ENCODE assay signal across 1 cellular context in the genomic region with DNA sequence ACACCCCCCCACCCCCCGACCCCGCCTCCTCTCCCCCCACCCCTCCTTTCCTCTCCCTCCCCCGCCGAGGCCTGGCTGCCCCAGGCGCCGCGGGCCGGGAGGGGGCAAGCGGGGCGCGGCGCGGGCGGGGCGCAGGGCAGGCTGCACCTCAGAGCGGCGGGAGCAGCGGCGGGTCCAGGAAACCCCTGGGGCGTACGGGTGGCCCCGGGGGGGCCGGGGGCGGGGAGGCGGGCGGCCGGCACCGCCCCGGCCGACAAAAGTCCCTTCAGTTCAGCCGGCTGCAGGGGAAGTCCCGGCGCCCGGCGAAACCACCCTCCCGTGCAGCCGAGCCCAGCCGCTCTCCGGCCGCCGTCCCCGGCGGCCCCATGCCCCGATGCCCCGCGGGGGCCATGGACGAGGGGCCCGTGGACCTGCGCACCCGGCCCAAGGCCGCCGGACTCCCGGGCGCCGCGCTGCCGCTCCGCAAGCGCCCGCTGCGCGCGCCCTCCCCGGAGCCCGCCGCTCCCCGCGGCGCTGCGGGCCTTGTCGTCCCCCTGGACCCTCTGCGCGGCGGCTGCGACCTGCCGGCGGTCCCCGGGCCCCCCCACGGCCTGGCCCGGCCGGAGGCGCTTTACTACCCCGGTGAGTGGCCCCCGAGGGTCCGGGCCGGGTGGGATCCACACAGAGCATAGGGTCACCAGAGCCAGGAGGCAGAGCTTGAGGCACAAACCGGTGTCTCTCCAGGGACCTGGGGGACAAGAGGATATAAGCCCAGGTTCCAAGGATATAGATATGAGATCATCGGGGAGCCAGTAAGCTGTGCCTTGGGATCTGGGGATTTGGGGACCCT.
TF ChIP-seq lines count a peak whose summit lies in the region.

A gene with protein sequence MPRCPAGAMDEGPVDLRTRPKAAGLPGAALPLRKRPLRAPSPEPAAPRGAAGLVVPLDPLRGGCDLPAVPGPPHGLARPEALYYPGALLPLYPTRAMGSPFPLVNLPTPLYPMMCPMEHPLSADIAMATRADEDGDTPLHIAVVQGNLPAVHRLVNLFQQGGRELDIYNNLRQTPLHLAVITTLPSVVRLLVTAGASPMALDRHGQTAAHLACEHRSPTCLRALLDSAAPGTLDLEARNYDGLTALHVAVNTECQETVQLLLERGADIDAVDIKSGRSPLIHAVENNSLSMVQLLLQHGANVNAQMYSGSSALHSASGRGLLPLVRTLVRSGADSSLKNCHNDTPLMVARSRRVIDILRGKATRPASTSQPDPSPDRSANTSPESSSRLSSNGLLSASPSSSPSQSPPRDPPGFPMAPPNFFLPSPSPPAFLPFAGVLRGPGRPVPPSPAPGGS (plus strand): TSS at position 283 of the 829 bp plus-strand sequence. CDS start 83 bp downstream, at position 366.

TF ChIP-seq in K562, 482 proteins besides CTCF, POLR2A, EP300 and RAD21 (continued from another document):
- TF ChIP-seq, protein P1, sequence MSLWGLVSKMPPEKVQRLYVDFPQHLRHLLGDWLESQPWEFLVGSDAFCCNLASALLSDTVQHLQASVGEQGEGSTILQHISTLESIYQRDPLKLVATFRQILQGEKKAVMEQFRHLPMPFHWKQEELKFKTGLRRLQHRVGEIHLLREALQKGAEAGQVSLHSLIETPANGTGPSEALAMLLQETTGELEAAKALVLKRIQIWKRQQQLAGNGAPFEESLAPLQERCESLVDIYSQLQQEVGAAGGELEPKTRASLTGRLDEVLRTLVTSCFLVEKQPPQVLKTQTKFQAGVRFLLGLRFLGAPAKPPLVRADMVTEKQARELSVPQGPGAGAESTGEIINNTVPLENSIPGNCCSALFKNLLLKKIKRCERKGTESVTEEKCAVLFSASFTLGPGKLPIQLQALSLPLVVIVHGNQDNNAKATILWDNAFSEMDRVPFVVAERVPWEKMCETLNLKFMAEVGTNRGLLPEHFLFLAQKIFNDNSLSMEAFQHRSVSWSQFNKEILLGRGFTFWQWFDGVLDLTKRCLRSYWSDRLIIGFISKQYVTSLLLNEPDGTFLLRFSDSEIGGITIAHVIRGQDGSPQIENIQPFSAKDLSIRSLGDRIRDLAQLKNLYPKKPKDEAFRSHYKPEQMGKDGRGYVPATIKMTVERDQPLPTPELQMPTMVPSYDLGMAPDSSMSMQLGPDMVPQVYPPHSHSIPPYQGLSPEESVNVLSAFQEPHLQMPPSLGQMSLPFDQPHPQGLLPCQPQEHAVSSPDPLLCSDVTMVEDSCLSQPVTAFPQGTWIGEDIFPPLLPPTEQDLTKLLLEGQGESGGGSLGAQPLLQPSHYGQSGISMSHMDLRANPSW (CRISPR knock-in tag; IDR thresholded peaks at IDR 0.05) = no peak
- no peak for TF ChIP-seq ZNF445 (CRISPR knock-in tag; IDR thresholded peaks at IDR 0.05; ENCODE audit: low read depth)
- TF ChIP-seq LEF1 (IDR thresholded peaks at IDR 0.05) = no peak
- peak; percentile 30 for TF ChIP-seq RBBP5 (IDR thresholded peaks at IDR 0.05; ENCODE audit: borderline replicate concordance, insufficient read depth, low read length, poor library complexity, severe bottlenecking)
- TF ChIP-seq, protein P2, sequence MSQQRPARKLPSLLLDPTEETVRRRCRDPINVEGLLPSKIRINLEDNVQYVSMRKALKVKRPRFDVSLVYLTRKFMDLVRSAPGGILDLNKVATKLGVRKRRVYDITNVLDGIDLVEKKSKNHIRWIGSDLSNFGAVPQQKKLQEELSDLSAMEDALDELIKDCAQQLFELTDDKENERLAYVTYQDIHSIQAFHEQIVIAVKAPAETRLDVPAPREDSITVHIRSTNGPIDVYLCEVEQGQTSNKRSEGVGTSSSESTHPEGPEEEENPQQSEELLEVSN (IDR thresholded peaks at IDR 0.05; ENCODE audit: borderline replicate concordance in 1 of 2, extremely low read depth in 1 of 2, insufficient read depth in 1 of 2, insufficient read length in 1 of 2, low read depth in 1 of 2, low read length in 1 of 2, poor library complexity in 1 of 2, severe bottlenecking in 1 of 2) = peak in 1 of 2 experiments; percentile 17
- no peak for TF ChIP-seq ZNF311 (CRISPR knock-in tag; IDR thresholded peaks at IDR 0.05)
- peak; percentile 68 for TF ChIP-seq POLR2G (IDR thresholded peaks at IDR 0.05; ENCODE audit: low read depth, low read length)
- TF ChIP-seq ZFPM2 (CRISPR knock-in tag; IDR thresholded peaks at IDR 0.05) = no peak
- TF ChIP-seq SRSF1 (IDR thresholded peaks at IDR 0.05; ENCODE audit: low read depth, low read length) = no peak
- TF ChIP-seq, protein P3, sequence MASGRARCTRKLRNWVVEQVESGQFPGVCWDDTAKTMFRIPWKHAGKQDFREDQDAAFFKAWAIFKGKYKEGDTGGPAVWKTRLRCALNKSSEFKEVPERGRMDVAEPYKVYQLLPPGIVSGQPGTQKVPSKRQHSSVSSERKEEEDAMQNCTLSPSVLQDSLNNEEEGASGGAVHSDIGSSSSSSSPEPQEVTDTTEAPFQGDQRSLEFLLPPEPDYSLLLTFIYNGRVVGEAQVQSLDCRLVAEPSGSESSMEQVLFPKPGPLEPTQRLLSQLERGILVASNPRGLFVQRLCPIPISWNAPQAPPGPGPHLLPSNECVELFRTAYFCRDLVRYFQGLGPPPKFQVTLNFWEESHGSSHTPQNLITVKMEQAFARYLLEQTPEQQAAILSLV (tag; IDR thresholded peaks at IDR 0.05) = no peak
- peak; percentile 52 for TF ChIP-seq HMGN3 (IDR thresholded peaks at IDR 0.05; ENCODE audit: borderline replicate concordance, extremely low read depth, insufficient read length, low read depth, low read length)
- TF ChIP-seq, protein P4, sequence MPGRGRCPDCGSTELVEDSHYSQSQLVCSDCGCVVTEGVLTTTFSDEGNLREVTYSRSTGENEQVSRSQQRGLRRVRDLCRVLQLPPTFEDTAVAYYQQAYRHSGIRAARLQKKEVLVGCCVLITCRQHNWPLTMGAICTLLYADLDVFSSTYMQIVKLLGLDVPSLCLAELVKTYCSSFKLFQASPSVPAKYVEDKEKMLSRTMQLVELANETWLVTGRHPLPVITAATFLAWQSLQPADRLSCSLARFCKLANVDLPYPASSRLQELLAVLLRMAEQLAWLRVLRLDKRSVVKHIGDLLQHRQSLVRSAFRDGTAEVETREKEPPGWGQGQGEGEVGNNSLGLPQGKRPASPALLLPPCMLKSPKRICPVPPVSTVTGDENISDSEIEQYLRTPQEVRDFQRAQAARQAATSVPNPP (IDR thresholded peaks at IDR 0.05; ENCODE audit: borderline replicate concordance, insufficient read depth, insufficient read length) = no peak
- TF ChIP-seq IFI16 (CRISPR knock-in tag; IDR thresholded peaks at IDR 0.05) = no peak
- TF ChIP-seq NEUROD1 (IDR thresholded peaks at IDR 0.05; ENCODE audit: borderline replicate concordance, low read depth, low read length, partially characterized antibody) = no peak
- no peak for TF ChIP-seq ARID2 (IDR thresholded peaks at IDR 0.05)
- TF ChIP-seq CCNT2 (IDR thresholded peaks at IDR 0.05; ENCODE audit: borderline replicate concordance, extremely low read depth, insufficient read length, low read depth, low read length) = peak; percentile 47
- TF ChIP-seq NCOA4 (IDR thresholded peaks at IDR 0.05; ENCODE audit: partially characterized antibody) = no peak
- no peak for TF ChIP-seq SIX5 (IDR thresholded peaks at IDR 0.05; ENCODE audit: borderline replicate concordance in 1 of 2, insufficient read depth in 1 of 2, low read depth in 1 of 2, low read length in 2 of 2)
- TF ChIP-seq MYC (IDR thresholded peaks at IDR 0.05; ENCODE audit: low read depth, low read length) = no peak
- TF ChIP-seq MYC (CRISPR knock-in tag; IDR thresholded peaks at IDR 0.05; ENCODE audit: borderline replicate concordance, low read depth) = no peak
- no peak for TF ChIP-seq FOXK2 (conservative IDR thresholded peaks at IDR 0.05 in 1 of 2, IDR thresholded peaks at IDR 0.05 in 1 of 2; ENCODE audit: low read depth in 2 of 2)
- TF ChIP-seq, protein P5, sequence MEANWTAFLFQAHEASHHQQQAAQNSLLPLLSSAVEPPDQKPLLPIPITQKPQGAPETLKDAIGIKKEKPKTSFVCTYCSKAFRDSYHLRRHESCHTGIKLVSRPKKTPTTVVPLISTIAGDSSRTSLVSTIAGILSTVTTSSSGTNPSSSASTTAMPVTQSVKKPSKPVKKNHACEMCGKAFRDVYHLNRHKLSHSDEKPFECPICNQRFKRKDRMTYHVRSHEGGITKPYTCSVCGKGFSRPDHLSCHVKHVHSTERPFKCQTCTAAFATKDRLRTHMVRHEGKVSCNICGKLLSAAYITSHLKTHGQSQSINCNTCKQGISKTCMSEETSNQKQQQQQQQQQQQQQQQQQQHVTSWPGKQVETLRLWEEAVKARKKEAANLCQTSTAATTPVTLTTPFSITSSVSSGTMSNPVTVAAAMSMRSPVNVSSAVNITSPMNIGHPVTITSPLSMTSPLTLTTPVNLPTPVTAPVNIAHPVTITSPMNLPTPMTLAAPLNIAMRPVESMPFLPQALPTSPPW (CRISPR knock-in tag; IDR thresholded peaks at IDR 0.05) = peak; percentile 99
- TF ChIP-seq MXI1 (IDR thresholded peaks at IDR 0.05; ENCODE audit: low read depth, low read length) = no peak
- TF ChIP-seq, protein P6, sequence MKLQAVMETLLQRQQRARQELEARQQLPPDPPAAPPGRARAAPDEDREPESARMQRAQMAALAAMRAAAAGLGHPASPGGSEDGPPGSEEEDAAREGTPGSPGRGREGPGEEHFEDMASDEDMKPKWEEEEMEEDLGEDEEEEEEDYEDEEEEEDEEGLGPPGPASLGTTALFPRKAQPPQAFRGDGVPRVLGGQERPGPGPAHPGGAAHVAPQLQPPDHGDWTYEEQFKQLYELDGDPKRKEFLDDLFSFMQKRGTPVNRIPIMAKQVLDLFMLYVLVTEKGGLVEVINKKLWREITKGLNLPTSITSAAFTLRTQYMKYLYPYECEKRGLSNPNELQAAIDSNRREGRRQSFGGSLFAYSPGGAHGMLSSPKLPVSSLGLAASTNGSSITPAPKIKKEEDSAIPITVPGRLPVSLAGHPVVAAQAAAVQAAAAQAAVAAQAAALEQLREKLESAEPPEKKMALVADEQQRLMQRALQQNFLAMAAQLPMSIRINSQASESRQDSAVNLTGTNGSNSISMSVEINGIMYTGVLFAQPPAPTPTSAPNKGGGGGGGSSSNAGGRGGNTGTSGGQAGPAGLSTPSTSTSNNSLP (IDR thresholded peaks at IDR 0.05; ENCODE audit: borderline replicate concordance, low read depth, low read length) = no peak
- no peak for TF ChIP-seq ESRRA (IDR thresholded peaks at IDR 0.05; ENCODE audit: borderline replicate concordance, low read depth)
- TF ChIP-seq, protein P7, sequence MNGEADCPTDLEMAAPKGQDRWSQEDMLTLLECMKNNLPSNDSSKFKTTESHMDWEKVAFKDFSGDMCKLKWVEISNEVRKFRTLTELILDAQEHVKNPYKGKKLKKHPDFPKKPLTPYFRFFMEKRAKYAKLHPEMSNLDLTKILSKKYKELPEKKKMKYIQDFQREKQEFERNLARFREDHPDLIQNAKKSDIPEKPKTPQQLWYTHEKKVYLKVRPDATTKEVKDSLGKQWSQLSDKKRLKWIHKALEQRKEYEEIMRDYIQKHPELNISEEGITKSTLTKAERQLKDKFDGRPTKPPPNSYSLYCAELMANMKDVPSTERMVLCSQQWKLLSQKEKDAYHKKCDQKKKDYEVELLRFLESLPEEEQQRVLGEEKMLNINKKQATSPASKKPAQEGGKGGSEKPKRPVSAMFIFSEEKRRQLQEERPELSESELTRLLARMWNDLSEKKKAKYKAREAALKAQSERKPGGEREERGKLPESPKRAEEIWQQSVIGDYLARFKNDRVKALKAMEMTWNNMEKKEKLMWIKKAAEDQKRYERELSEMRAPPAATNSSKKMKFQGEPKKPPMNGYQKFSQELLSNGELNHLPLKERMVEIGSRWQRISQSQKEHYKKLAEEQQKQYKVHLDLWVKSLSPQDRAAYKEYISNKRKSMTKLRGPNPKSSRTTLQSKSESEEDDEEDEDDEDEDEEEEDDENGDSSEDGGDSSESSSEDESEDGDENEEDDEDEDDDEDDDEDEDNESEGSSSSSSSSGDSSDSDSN (IDR thresholded peaks at IDR 0.05; ENCODE audit: borderline replicate concordance in 1 of 2, low read depth in 2 of 2, low read length in 2 of 2) = peak; percentile 18 to 83; a peak in 2 of 4 replicates
- TF ChIP-seq, protein P8, sequence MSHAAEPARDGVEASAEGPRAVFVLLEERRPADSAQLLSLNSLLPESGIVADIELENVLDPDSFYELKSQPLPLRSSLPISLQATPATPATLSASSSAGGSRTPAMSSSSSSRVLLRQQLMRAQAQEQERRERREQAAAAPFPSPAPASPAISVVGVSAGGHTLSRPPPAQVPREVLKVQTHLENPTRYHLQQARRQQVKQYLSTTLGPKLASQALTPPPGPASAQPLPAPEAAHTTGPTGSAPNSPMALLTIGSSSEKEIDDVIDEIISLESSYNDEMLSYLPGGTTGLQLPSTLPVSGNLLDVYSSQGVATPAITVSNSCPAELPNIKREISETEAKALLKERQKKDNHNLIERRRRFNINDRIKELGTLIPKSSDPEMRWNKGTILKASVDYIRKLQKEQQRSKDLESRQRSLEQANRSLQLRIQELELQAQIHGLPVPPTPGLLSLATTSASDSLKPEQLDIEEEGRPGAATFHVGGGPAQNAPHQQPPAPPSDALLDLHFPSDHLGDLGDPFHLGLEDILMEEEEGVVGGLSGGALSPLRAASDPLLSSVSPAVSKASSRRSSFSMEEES (CRISPR knock-in tag; IDR thresholded peaks at IDR 0.05) = no peak
- TF ChIP-seq ZNF274 (IDR thresholded peaks at IDR 0.05; ENCODE audit: borderline replicate concordance, low read depth, low read length) = no peak
- no peak for TF ChIP-seq ZNF23 (CRISPR knock-in tag; IDR thresholded peaks at IDR 0.05)
- TF ChIP-seq SMAD4 (CRISPR knock-in tag; conservative IDR thresholded peaks at IDR 0.05) = peak; percentile 69
- TF ChIP-seq XRCC3 (IDR thresholded peaks at IDR 0.05) = no peak
- TF ChIP-seq SMC3 (conservative IDR thresholded peaks at IDR 0.05; ENCODE audit: insufficient read depth, low read depth, low read length) = no peak
- TF ChIP-seq CXXC5 (CRISPR knock-in tag; IDR thresholded peaks at IDR 0.05) = peak; percentile 61
- peak in 1 of 2 experiments; percentile 71; a peak in 1 of 4 replicates for TF ChIP-seq MAZ (CRISPR knock-in tag; conservative IDR thresholded peaks at IDR 0.05 in 1 of 2, IDR thresholded peaks at IDR 0.05 in 1 of 2)
- TF ChIP-seq, protein P9, sequence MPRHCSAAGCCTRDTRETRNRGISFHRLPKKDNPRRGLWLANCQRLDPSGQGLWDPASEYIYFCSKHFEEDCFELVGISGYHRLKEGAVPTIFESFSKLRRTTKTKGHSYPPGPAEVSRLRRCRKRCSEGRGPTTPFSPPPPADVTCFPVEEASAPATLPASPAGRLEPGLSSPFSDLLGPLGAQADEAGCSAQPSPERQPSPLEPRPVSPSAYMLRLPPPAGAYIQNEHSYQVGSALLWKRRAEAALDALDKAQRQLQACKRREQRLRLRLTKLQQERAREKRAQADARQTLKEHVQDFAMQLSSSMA (CRISPR knock-in tag; IDR thresholded peaks at IDR 0.05) = no peak
- TF ChIP-seq TEAD4 (IDR thresholded peaks at IDR 0.05; ENCODE audit: low read length) = no peak
- no peak for TF ChIP-seq TEAD4 (CRISPR knock-in tag; IDR thresholded peaks at IDR 0.05; ENCODE audit: borderline replicate concordance)
- no peak for TF ChIP-seq GATAD2A (IDR thresholded peaks at IDR 0.05)
- peak; percentile 46 for TF ChIP-seq CHD1 (IDR thresholded peaks at IDR 0.05; ENCODE audit: low read length)
- TF ChIP-seq RBFOX2 (IDR thresholded peaks at IDR 0.05; ENCODE audit: low read depth, low read length) = 0 out of 2 replicates have a peak, but pooled peaks have one; percentile 35
